ENCODE assay signal across 25 cellular contexts in the genomic region with DNA sequence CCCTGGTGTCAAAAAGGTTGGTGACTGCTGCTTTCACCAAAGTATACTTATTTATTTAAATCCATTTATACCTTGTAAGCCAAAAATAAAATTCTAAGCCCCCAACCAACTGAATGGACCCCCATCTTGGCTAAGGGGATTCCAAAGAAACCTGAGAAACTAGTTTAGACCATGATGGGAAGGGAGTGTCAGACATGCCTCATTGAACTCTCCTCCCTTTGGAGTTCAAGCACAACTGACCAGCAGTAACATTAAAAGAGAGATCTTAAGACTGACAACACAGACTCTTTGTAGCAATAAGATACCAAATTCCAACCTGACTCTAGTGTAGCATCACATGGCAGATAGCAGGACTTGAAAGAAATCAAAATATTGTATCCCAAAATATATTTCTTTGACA.
"Had no signal": no experiment of that assay in that cellular context is flagged by ENCODE, and none has a peak within 500 bp of the region (broad histone marks: within the 10 kb centered on the region; RNA-seq: fewer than 3 reads in every experiment).

No MANE protein-coding gene starts in this region.

- DNase-seq: dermis blood vessel endothelial cell; effector memory CD4-positive, alpha-beta T cell; foreskin keratinocyte; heart left ventricle; hippocampal formation; mesenchymal stem cell; naive thymus-derived CD4-positive, alpha-beta T cell; nephron progenitor cell; occipital lobe; pancreas; right cardiac atrium; spleen; stimulated activated CD4-positive, alpha-beta T cell treated with anti-CD3 and anti-CD28 coated beads, Interleukin-4, amount 100 ng/mL, for 4 hours; stimulated activated naive CD8-positive, alpha-beta T cell treated with anti-CD3 and anti-CD28 coated beads, Interleukin-15, Interleukin-2, amounts not matched to agents 100 U/mL and 50 U/mL, for 24 hours; substantia nigra; testis; upper lobe of right lung; uterus had no signal

- H3K9me3 ChIP-seq: esophagus muscularis mucosa, gastroesophageal sphincter, heart left ventricle, mucosa of descending colon, pancreas, spleen, testis, tibial nerve, upper lobe of right lung, uterus had no signal

- H3K4me1 ChIP-seq: esophagus muscularis mucosa, foreskin keratinocyte, gastroesophageal sphincter, pancreas, spleen, testis, tibial nerve, upper lobe of right lung, uterus had no signal

- H3K4me3 ChIP-seq: coronary artery, esophagus muscularis mucosa, gastroesophageal sphincter, heart left ventricle, mucosa of descending colon, pancreas, skin epidermis, spleen, testis, tibial nerve, upper lobe of right lung, uterus had no signal

- ATAC-seq: foreskin keratinocyte; gastroesophageal sphincter; heart left ventricle; naive thymus-derived CD4-positive, alpha-beta T cell; pancreas; right cardiac atrium; stimulated activated memory B cell treated with anti-CD40 and anti-IgM and Interleukin-4, amounts not matched to agents 10 μg/mL and 1 μg/mL and 100 μg/mL, for 72 hours; stimulated activated naive CD8-positive, alpha-beta T cell treated with anti-CD3 and anti-CD28 coated beads, Interleukin-15, Interleukin-2, amounts not matched to agents 100 U/mL and 50 U/mL, for 24 hours; upper lobe of right lung had no signal

- H3K36me3 ChIP-seq: esophagus muscularis mucosa, gastroesophageal sphincter, heart left ventricle, pancreas, spleen, tibial nerve, upper lobe of right lung, uterus had no signal

- H3K27me3 ChIP-seq: foreskin keratinocyte, gastroesophageal sphincter, heart left ventricle, pancreas, spleen, testis, tibial nerve, upper lobe of right lung, uterus had no signal

- H3K27ac ChIP-seq: coronary artery, esophagus muscularis mucosa, foreskin keratinocyte, gastroesophageal sphincter, heart left ventricle, pancreas, skin epidermis, spleen, testis, tibial nerve, upper lobe of right lung, uterus had no signal
